Comparison of ENCODE assay signal across 19 cellular contexts in genomic region chr22:50193621-50194020, GRCh38. TPM values are rescaled to one million over a fixed set of nuclear protein-coding genes. Genes with fewer than 3 reads are reported as not detected.
DNase-seq lines count a peak whose midpoint lies in the region; ATAC-seq and TF ChIP-seq lines count a peak whose summit lies in the region.
"Had no signal": no experiment of that assay in that cellular context is flagged by ENCODE, and none has a peak within 500 bp of the region (broad histone marks: within the 10 kb centered on the region; RNA-seq: fewer than 3 reads in every experiment).

No MANE protein-coding gene starts in this region.

- H3K9me3 ChIP-seq in HEK293 (ENCODE audit: control insufficient read depth, insufficient read depth, low read depth, low read length) (no peaks in the 10 kb centered on the region), T-helper 17 cell (ENCODE audit: control insufficient read depth, low read length, poor library complexity, severe bottlenecking) (no peaks in the 10 kb centered on the region), neutrophil (no peaks in the 10 kb centered on the region)
- H3K9me3 ChIP-seq: SJCRH30 had no signal

- peaks cover 73% of the 10 kb centered on the region for H3K36me3 Mint-ChIP-seq in activated T-cell treated with anti-CD3 and anti-CD28 coated beads, Interleukin-2, amount 50 U/mL, for 24 hours (ENCODE audit: low read depth)
- H3K36me3 Mint-ChIP-seq in T-helper 17 cell (ENCODE audit: low read depth), result no peaks in the 10 kb centered on the region

- no peaks in the 10 kb centered on the region for H3K27me3 ChIP-seq in neutrophil
- H3K27me3 ChIP-seq: SJCRH30 had no signal

- no peak for TF ChIP-seq CTCF in HEK293 (tag by site-specific recombination; IDR thresholded peaks at IDR 0.05)
- TF ChIP-seq CTCF in neutrophil (IDR thresholded peaks at IDR 0.05), result no peak

- H3K4me1 ChIP-seq in HEK293 (ENCODE audit: control insufficient read depth, insufficient read depth, low read length), result peaks cover 22% of the 10 kb centered on the region
- peaks cover 49 to 50% of the 10 kb centered on the region in 2 experiments for H3K4me1 ChIP-seq in neutrophil (ENCODE audit: control insufficient read depth in 1 of 2, insufficient read depth in 1 of 2, low read depth in 1 of 2, low read length in 1 of 2)
- H3K4me1 ChIP-seq: SJCRH30 had no signal

- peaks cover 9 to 80% of the 10 kb centered on the region in 2 experiments; a peak in 2 of 3 replicates for H3K36me3 ChIP-seq in HEK293 (ENCODE audit: control insufficient read depth in 2 of 2, insufficient read depth in 1 of 2, low read length in 2 of 2)
- H3K36me3 ChIP-seq in neutrophil, result peaks cover 51% of the 10 kb centered on the region

- no peaks in the 10 kb centered on the region for H3K27me3 Mint-ChIP-seq in activated T-cell treated with anti-CD3 and anti-CD28 coated beads, Interleukin-2, amount 50 U/mL, for 24 hours
- H3K27me3 Mint-ChIP-seq in T-helper 17 cell, result no peaks in the 10 kb centered on the region

- POLR2A ChIA-PET in HEK293 (lab: Yijun Ruan, JAX), result interaction anchor here (1.1 kb wide), 1 partner anchor 12 kb away, joined by 3 read pairs; no protein-coding TSS in a partner anchor

- H3K27ac Mint-ChIP-seq in activated T-cell treated with anti-CD3 and anti-CD28 coated beads, Interleukin-2, amount 50 U/mL, for 24 hours, result peak overlapping the region; percentile 40
- peak overlapping the region; percentile 99 for H3K27ac Mint-ChIP-seq in T-helper 17 cell
- H3K27ac Mint-ChIP-seq: GM23338 had no signal

- TF ChIP-seq POLR2A in GM18505 (IDR thresholded peaks at IDR 0.05; ENCODE audit: borderline replicate concordance, extremely low read depth, insufficient read depth, insufficient read length), result no peak

- no peak overlapping the region for H3K4me3 Mint-ChIP-seq in activated T-cell treated with anti-CD3 and anti-CD28 coated beads, Interleukin-2, amount 50 U/mL, for 24 hours
- no peak overlapping the region for H3K4me3 Mint-ChIP-seq in T-helper 17 cell
- H3K4me3 Mint-ChIP-seq: GM23338 had no signal

- CTCF ChIA-PET in HEK293 (lab: Yijun Ruan, JAX), result no interaction called here

- H3K4me3 ChIP-seq in HEK293 (ENCODE audit: low read depth, low read length) (no peak overlapping the region), neutrophil (ENCODE audit: low read depth in 1 of 2, low read length in 1 of 2) (no peak overlapping the region)
- H3K4me3 ChIP-seq: GM23338, K562, SJCRH30 had no signal

- H3K9me3 Mint-ChIP-seq in activated T-cell treated with anti-CD3 and anti-CD28 coated beads, Interleukin-2, amount 50 U/mL, for 24 hours, result no peaks in the 10 kb centered on the region
- H3K9me3 Mint-ChIP-seq: GM23338 had no signal

- peak overlapping the region; percentile 11; the same call in 1 of the 2 replicates for H3K27ac ChIP-seq in HEK293 (ENCODE audit: extremely low read depth, low read depth, low read length)
- H3K27ac ChIP-seq in neutrophil, result peak overlapping the region; percentile 99
- H3K27ac ChIP-seq: SJCRH30 had no signal

- ATAC-seq in T-helper 17 cell (no peak), GM18505 (IDR thresholded peaks at IDR 0.05; ENCODE audit: unreplicated experiment) (no peak)
- ATAC-seq: GM23338, HCT116, K562 had no signal

- H3K4me1 Mint-ChIP-seq in activated T-cell treated with anti-CD3 and anti-CD28 coated beads, Interleukin-2, amount 50 U/mL, for 24 hours (ENCODE audit: low read depth), result peaks cover 38% of the 10 kb centered on the region
- H3K4me1 Mint-ChIP-seq in T-helper 17 cell, result peaks cover 26% of the 10 kb centered on the region

- no peak for DNase-seq in activated T-cell treated with anti-CD3 and anti-CD28 coated beads, Interleukin-2, amount 50 U/mL, for 24 hours
- DNase-seq in activated T-cell treated with anti-CD3 and anti-CD28 coated beads, Interleukin-2, amount 50 U/mL, for 48 hours, result no peak
- DNase-seq in T-helper 17 cell, result no peak
- DNase-seq in NCI-H2107 (lab: John Stamatoyannopoulos, UW), result no peak
- DNase-seq in NOMO-1 treated with DMSO at 0.1 percent for 48 hours (lab: John Stamatoyannopoulos, UW; ENCODE audit: unreplicated experiment), result no peak
- DNase-seq: C1 segment of cervical spinal cord, Calu3, DMS79, NCI-H2081 treated with DMSO at 0.1 percent for 48 hours, NCI-H226, NCI-H524 treated with DMSO at 0.1 percent for 48 hours, SJCRH30 had no signal

TF ChIP-seq in HEK293, 187 proteins besides CTCF, POLR2A, EP300 and RAD21 (continues in another document):
- no peak for TF ChIP-seq MYNN (tag by site-specific recombination; IDR thresholded peaks at IDR 0.05; ENCODE audit: borderline replicate concordance)
- TF ChIP-seq, protein P1, sequence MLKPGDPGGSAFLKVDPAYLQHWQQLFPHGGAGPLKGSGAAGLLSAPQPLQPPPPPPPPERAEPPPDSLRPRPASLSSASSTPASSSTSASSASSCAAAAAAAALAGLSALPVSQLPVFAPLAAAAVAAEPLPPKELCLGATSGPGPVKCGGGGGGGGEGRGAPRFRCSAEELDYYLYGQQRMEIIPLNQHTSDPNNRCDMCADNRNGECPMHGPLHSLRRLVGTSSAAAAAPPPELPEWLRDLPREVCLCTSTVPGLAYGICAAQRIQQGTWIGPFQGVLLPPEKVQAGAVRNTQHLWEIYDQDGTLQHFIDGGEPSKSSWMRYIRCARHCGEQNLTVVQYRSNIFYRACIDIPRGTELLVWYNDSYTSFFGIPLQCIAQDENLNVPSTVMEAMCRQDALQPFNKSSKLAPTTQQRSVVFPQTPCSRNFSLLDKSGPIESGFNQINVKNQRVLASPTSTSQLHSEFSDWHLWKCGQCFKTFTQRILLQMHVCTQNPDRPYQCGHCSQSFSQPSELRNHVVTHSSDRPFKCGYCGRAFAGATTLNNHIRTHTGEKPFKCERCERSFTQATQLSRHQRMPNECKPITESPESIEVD (tag by site-specific recombination; IDR thresholded peaks at IDR 0.05), result no peak
- TF ChIP-seq ZNF221 (tag by site-specific recombination; IDR thresholded peaks at IDR 0.05; ENCODE audit: borderline replicate concordance), result no peak
- TF ChIP-seq KLF16 (tag by site-specific recombination; IDR thresholded peaks at IDR 0.05), result no peak
- TF ChIP-seq ZNF792 (tag by site-specific recombination; IDR thresholded peaks at IDR 0.05), result no peak
- TF ChIP-seq, protein P2, sequence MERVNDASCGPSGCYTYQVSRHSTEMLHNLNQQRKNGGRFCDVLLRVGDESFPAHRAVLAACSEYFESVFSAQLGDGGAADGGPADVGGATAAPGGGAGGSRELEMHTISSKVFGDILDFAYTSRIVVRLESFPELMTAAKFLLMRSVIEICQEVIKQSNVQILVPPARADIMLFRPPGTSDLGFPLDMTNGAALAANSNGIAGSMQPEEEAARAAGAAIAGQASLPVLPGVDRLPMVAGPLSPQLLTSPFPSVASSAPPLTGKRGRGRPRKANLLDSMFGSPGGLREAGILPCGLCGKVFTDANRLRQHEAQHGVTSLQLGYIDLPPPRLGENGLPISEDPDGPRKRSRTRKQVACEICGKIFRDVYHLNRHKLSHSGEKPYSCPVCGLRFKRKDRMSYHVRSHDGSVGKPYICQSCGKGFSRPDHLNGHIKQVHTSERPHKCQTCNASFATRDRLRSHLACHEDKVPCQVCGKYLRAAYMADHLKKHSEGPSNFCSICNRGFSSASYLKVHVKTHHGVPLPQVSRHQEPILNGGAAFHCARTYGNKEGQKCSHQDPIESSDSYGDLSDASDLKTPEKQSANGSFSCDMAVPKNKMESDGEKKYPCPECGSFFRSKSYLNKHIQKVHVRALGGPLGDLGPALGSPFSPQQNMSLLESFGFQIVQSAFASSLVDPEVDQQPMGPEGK (tag by site-specific recombination; IDR thresholded peaks at IDR 0.05), result no peak; the same call in none of the 2 replicates
- TF ChIP-seq ZNF280C (tag by site-specific recombination; IDR thresholded peaks at IDR 0.05), result no peak
- no peak for TF ChIP-seq SETDB1 (IDR thresholded peaks at IDR 0.05; ENCODE audit: insufficient read length, low read length)
- TF ChIP-seq ZNF510 (tag by site-specific recombination; IDR thresholded peaks at IDR 0.05; ENCODE audit: insufficient replicate concordance), result no peak

RNA-seq across cellular contexts. Expression of gene SELENOO, which starts 7.2 kb away (rescaled TPM):
- 10 to 100 TPM; 27.4 to 29.5 TPM for total RNA-seq in T-helper 17 cell

RNA-seq across cellular contexts. Expression of gene TRABD, which starts 7.9 kb away (rescaled TPM):
- total RNA-seq in T-helper 17 cell, result 100 to 1,000 TPM; 141 to 158 TPM

RNA-seq across cellular contexts. Expression of gene PANX2, which starts 23.1 kb away (rescaled TPM):
- total RNA-seq in T-helper 17 cell, result under 1 TPM in 1 of 2 donors, not detected in 1; 0.29 TPM
- total RNA-seq: RPMI7951, SJCRH30 had no signal

RNA-seq across cellular contexts. Expression of gene TUBGCP6, which starts 51.2 kb away (rescaled TPM):
- total RNA-seq in T-helper 17 cell, result 100 to 1,000 TPM; 110 to 122 TPM

RNA-seq across cellular contexts. Expression of gene HDAC10, which starts 57.4 kb away (rescaled TPM):
- 100 to 1,000 TPM in 1 of 2 donors, 10 to 100 TPM in 1; 95.5 to 105 TPM for total RNA-seq in T-helper 17 cell
